ENCODE assay signal across 1 cellular context in genomic region chr2:237482485-237482884, GRCh38.
TF ChIP-seq lines count a peak whose summit lies in the region.

No MANE protein-coding gene starts in this region.

TF ChIP-seq in HepG2, 621 proteins besides CTCF, POLR2A, EP300 and RAD21 (continued from another document):
- TF ChIP-seq, protein P1, sequence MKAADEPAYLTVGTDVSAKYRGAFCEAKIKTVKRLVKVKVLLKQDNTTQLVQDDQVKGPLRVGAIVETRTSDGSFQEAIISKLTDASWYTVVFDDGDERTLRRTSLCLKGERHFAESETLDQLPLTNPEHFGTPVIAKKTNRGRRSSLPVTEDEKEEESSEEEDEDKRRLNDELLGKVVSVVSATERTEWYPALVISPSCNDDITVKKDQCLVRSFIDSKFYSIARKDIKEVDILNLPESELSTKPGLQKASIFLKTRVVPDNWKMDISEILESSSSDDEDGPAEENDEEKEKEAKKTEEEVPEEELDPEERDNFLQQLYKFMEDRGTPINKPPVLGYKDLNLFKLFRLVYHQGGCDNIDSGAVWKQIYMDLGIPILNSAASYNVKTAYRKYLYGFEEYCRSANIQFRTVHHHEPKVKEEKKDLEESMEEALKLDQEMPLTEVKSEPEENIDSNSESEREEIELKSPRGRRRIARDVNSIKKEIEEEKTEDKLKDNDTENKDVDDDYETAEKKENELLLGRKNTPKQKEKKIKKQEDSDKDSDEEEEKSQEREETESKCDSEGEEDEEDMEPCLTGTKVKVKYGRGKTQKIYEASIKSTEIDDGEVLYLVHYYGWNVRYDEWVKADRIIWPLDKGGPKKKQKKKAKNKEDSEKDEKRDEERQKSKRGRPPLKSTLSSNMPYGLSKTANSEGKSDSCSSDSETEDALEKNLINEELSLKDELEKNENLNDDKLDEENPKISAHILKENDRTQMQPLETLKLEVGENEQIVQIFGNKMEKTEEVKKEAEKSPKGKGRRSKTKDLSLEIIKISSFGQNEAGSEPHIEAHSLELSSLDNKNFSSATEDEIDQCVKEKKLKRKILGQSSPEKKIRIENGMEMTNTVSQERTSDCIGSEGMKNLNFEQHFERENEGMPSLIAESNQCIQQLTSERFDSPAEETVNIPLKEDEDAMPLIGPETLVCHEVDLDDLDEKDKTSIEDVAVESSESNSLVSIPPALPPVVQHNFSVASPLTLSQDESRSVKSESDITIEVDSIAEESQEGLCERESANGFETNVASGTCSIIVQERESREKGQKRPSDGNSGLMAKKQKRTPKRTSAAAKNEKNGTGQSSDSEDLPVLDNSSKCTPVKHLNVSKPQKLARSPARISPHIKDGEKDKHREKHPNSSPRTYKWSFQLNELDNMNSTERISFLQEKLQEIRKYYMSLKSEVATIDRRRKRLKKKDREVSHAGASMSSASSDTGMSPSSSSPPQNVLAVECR (CRISPR knock-in tag; IDR thresholded peaks at IDR 0.05; ENCODE audit: borderline replicate concordance), result no peak
- TF ChIP-seq CCAR2 (optimal IDR thresholded peaks at IDR 0.05; ENCODE audit: low read depth, low read length) (no peak), AHDC1 (CRISPR knock-in tag; IDR thresholded peaks at IDR 0.05; ENCODE audit: borderline replicate concordance) (no peak), ZBTB20 (CRISPR knock-in tag; IDR thresholded peaks at IDR 0.05; ENCODE audit: borderline replicate concordance, low read depth) (no peak), ZNF616 (CRISPR knock-in tag; IDR thresholded peaks at IDR 0.05; ENCODE audit: low read depth) (no peak), ZNF30 (CRISPR knock-in tag; IDR thresholded peaks at IDR 0.05) (no peak), SAP130 (CRISPR knock-in tag; IDR thresholded peaks at IDR 0.05; ENCODE audit: low read depth) (peak; percentile 25; the same call in 1 of the 2 replicates), FOXO4 (CRISPR knock-in tag; conservative IDR thresholded peaks at IDR 0.05) (no peak), SCMH1 (CRISPR knock-in tag; IDR thresholded peaks at IDR 0.05; ENCODE audit: borderline replicate concordance) (no peak), KMT2A (CRISPR knock-in tag; IDR thresholded peaks at IDR 0.05) (no peak), SP4 (CRISPR knock-in tag; IDR thresholded peaks at IDR 0.05) (no peak), HDAC1 (CRISPR knock-in tag; IDR thresholded peaks at IDR 0.05) (no peak), CHD2 (IDR thresholded peaks at IDR 0.05; ENCODE audit: low read depth, low read length) (no peak), ZBTB21 (CRISPR knock-in tag; IDR thresholded peaks at IDR 0.05) (no peak), USF2 (IDR thresholded peaks at IDR 0.05; ENCODE audit: low read depth, low read length) (peak; percentile 76), USF2 (CRISPR knock-in tag; IDR thresholded peaks at IDR 0.05; ENCODE audit: borderline replicate concordance) (peak; percentile 57; the same call in 1 of the 2 replicates), TMF1 (CRISPR knock-in tag; IDR thresholded peaks at IDR 0.05; ENCODE audit: low read depth) (no peak), ZNF124 (CRISPR knock-in tag; IDR thresholded peaks at IDR 0.05) (no peak), ZZZ3 (CRISPR knock-in tag; IDR thresholded peaks at IDR 0.05; ENCODE audit: borderline replicate concordance) (no peak), FOXA1 (IDR thresholded peaks at IDR 0.05) (no peak), FOXA1 (CRISPR knock-in tag; IDR thresholded peaks at IDR 0.05) (peak; percentile 60; the same call in 1 of the 2 replicates), RBFOX2 (IDR thresholded peaks at IDR 0.05; ENCODE audit: low read depth, low read length) (no peak), ZNF619 (CRISPR knock-in tag; IDR thresholded peaks at IDR 0.05) (no peak), ZBTB1 (CRISPR knock-in tag; IDR thresholded peaks at IDR 0.05; ENCODE audit: borderline replicate concordance) (no peak), ZNF12 (CRISPR knock-in tag; IDR thresholded peaks at IDR 0.05) (peak; percentile 68; the same call in 1 of the 2 replicates), TFAP4 (IDR thresholded peaks at IDR 0.05; ENCODE audit: borderline replicate concordance, low read depth) (peak; percentile 68; the same call in 1 of the 2 replicates), ZNF292 (CRISPR knock-in tag; IDR thresholded peaks at IDR 0.05; ENCODE audit: borderline replicate concordance, low read depth) (no peak), FIP1L1 (IDR thresholded peaks at IDR 0.05; ENCODE audit: borderline replicate concordance, insufficient read depth, low read depth, low read length) (no peak), ZNF788 (CRISPR knock-in tag; IDR thresholded peaks at IDR 0.05; ENCODE audit: borderline replicate concordance) (no peak), FOSL2 (CRISPR knock-in tag; IDR thresholded peaks at IDR 0.05) (no peak), TFE3 (CRISPR knock-in tag; IDR thresholded peaks at IDR 0.05) (peak; percentile 73), RFXANK (CRISPR knock-in tag; IDR thresholded peaks at IDR 0.05) (no peak), CENPX (CRISPR knock-in tag; IDR thresholded peaks at IDR 0.05) (no peak), GTF3A (CRISPR knock-in tag; conservative IDR thresholded peaks at IDR 0.05) (no peak)
- TF ChIP-seq, protein P2, sequence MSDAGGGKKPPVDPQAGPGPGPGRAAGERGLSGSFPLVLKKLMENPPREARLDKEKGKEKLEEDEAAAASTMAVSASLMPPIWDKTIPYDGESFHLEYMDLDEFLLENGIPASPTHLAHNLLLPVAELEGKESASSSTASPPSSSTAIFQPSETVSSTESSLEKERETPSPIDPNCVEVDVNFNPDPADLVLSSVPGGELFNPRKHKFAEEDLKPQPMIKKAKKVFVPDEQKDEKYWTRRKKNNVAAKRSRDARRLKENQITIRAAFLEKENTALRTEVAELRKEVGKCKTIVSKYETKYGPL (CRISPR knock-in tag; IDR thresholded peaks at IDR 0.05), result 0 out of 2 replicates have a peak, but pooled peaks have one; percentile 30
